8 cellular contexts compared by ENCODE assay signal in genomic region chr10:59904431-59905065, GRCh38. TPM values are rescaled to one million over a fixed set of nuclear protein-coding genes. Genes with fewer than 3 reads are reported as not detected.
DNase-seq lines count a peak whose midpoint lies in the region; ATAC-seq, FAIRE-seq and TF ChIP-seq lines count a peak whose summit lies in the region.

No MANE protein-coding gene starts in this region.

- H3K9me3 ChIP-seq in HepG2 (ENCODE audit: low read length) = no peaks in the 10 kb centered on the region
- no peaks in the 10 kb centered on the region for H3K9me3 ChIP-seq in right lobe of liver
- H3K9me3 ChIP-seq in breast epithelium = no peaks in the 10 kb centered on the region
- H3K9me3 ChIP-seq in aorta (ENCODE audit: control insufficient read depth, low read length) = no peaks in the 10 kb centered on the region

- in situ Hi-C loops in HepG2 (cut with HindIII; ENCODE audit: extremely low pct_ligation_motif_present, low pct_unique_long_range_greater_than_20kb) = no loop called here

- H3K23ac ChIP-seq in mesendoderm (ENCODE audit: low read length) = no peak overlapping the region

- H3K4me1 ChIP-seq in HepG2 (ENCODE audit: insufficient read depth, low read length) (peaks cover 69% of the 10 kb centered on the region), right lobe of liver (peaks cover 0 to 16% (median 7%) of the 10 kb centered on the region in 4 donors), breast epithelium (peaks cover 0 to 12% of the 10 kb centered on the region in 2 donors), mesendoderm (ENCODE audit: control insufficient read depth, low read depth, low read length) (peaks cover 11% of the 10 kb centered on the region), aorta (ENCODE audit: control insufficient read depth in 1 of 2, insufficient read depth in 2 of 2, low read length in 2 of 2) (peaks cover 3 to 5% of the 10 kb centered on the region in 2 donors)

- TF ChIP-seq EP300 in HepG2 (IDR thresholded peaks at IDR 0.05; ENCODE audit: low read depth in 2 of 2, low read length in 2 of 2) = no peak
- no peak for TF ChIP-seq EP300 in HepG2 (CRISPR knock-in tag; IDR thresholded peaks at IDR 0.05; ENCODE audit: borderline replicate concordance)

- no peak overlapping the region for H4K5ac ChIP-seq in mesendoderm (ENCODE audit: low read length)

- no peak overlapping the region for H2AFZ ChIP-seq in HepG2 (ENCODE audit: low read length)

- FAIRE-seq in HepG2 (lab: Jason Lieb, UNC) = no peak
- no peak for FAIRE-seq in frontal cortex (lab: Jason Lieb, UNC)

- H3K36me3 ChIP-seq in HepG2 (replicated peaks in 1 of 2; ENCODE audit: control insufficient read depth in 1 of 2, insufficient read depth in 2 of 2, low read length in 2 of 2) = no peaks in the 10 kb centered on the region; a peak in 1 of 5 replicates
- no peaks in the 10 kb centered on the region for H3K36me3 ChIP-seq in right lobe of liver
- H3K36me3 ChIP-seq in breast epithelium = no peaks in the 10 kb centered on the region
- no peaks in the 10 kb centered on the region for H3K36me3 ChIP-seq in mesendoderm (ENCODE audit: control insufficient read depth, insufficient read depth, low read length)
- no peaks in the 10 kb centered on the region for H3K36me3 ChIP-seq in aorta (ENCODE audit: control insufficient read depth in 1 of 2, insufficient read depth in 2 of 2, low read length in 1 of 2)

- POLR2A ChIA-PET in HepG2 (lab: Yijun Ruan, JAX) = interaction anchor here (2.7 kb wide), 1 partner anchor 9 kb away, joined by 19 read pairs; no protein-coding TSS in a partner anchor

- no peak overlapping the region for H2BK5ac ChIP-seq in mesendoderm (ENCODE audit: low read length)

- H3K79me2 ChIP-seq in HepG2 (ENCODE audit: insufficient read depth, low read length) (peaks cover 65% of the 10 kb centered on the region), mesendoderm (ENCODE audit: control insufficient read depth, insufficient read depth, low read length) (peaks cover 59% of the 10 kb centered on the region)

- no peak overlapping the region for H2BK15ac ChIP-seq in mesendoderm (replicated peaks; ENCODE audit: low read depth)

- no peak overlapping the region for H2BK120ac ChIP-seq in mesendoderm (ENCODE audit: low read depth, low read length)

- H4K8ac ChIP-seq in mesendoderm (ENCODE audit: low read depth, low read length) = no peak overlapping the region

- TF ChIP-seq CTCF in HepG2 (CRISPR knock-in tag; IDR thresholded peaks at IDR 0.05) (no peak), right lobe of liver (IDR thresholded peaks at IDR 0.05) (no peak), breast epithelium (IDR thresholded peaks at IDR 0.05) (no peak)

- ATAC-seq in HepG2 (no peak), right lobe of liver (no peak), aorta (ENCODE audit: low FRiP score) (no peak), HG02588 (IDR thresholded peaks at IDR 0.05; ENCODE audit: unreplicated experiment) (no peak)

- H3K27ac ChIP-seq in HepG2 (ENCODE audit: extremely low read length, insufficient read depth, low read length) (peak overlapping the region; percentile 90), right lobe of liver (no peak overlapping the region), breast epithelium (peak overlapping the region; percentile 94 to 98), mesendoderm (ENCODE audit: low read depth, low read length) (no peak overlapping the region), aorta (ENCODE audit: low read depth in 1 of 2, low read length in 2 of 2) (peak overlapping the region in 1 of 2 donors; percentile 81)

- 86% methylated on average over 7 of the region's 7 CpGs for WGBS in HepG2 (ENCODE audit: low lambda C conversion rate)
- WGBS in right lobe of liver (ENCODE audit: insufficient coverage, low coverage, low lambda C conversion rate, missing lambda C conversion rate) = 62% methylated on average over 6 of the region's 7 CpGs
- no CpG with 5 or more reads among the region's 7 CpGs for WGBS in mesendoderm (ENCODE audit: extremely low coverage, insufficient coverage, low lambda C conversion rate)
- 12 to 13% methylated on average over 7 of the region's 7 CpGs for WGBS in aorta, 2 donors

- peak overlapping the region; percentile 94 to 100 (median 97) for H3K4me3 ChIP-seq in HepG2 (replicated peaks in 1 of 3; ENCODE audit: insufficient read depth in 1 of 3, low read depth in 2 of 3, low read length in 3 of 3)
- H3K4me3 ChIP-seq in right lobe of liver = peak overlapping the region in 1 of 3 donors; percentile 88
- peak overlapping the region; percentile 98 to 100 (median 98) for H3K4me3 ChIP-seq in breast epithelium
- peak overlapping the region; percentile 84 for H3K4me3 ChIP-seq in mesendoderm (ENCODE audit: low read length)
- peak overlapping the region; percentile 82 to 94 for H3K4me3 ChIP-seq in aorta (ENCODE audit: low read length in 2 of 2)

- intact Hi-C loops in HepG2 (cut with micrococcal nuclease; ENCODE audit: unreplicated experiment) (loop anchor here (5.0 kb wide), 2 partner anchors 68 to 128 kb away; no protein-coding TSS in a partner anchor), right lobe of liver (cut with DNase I) (no loop called here), breast epithelium (cut with DNase I; ENCODE audit: low total_unique reads) (no loop called here), aorta (cut with DNase I) (loop anchor here (5.0 to 10.0 kb wide), 8 partner anchors 47 to 670 kb away; no protein-coding TSS in a partner anchor)

- H3K4ac ChIP-seq in mesendoderm (ENCODE audit: low read depth, low read length) = no peak overlapping the region

- TF ChIP-seq POLR2A in HepG2 (IDR thresholded peaks at IDR 0.05; ENCODE audit: insufficient read depth in 1 of 2, low read depth in 2 of 2, low read length in 2 of 2) (no peak), right lobe of liver (IDR thresholded peaks at IDR 0.05) (no peak), breast epithelium (IDR thresholded peaks at IDR 0.05) (no peak)

- H3K79me1 ChIP-seq in mesendoderm (ENCODE audit: low read length) = peaks cover 20% of the 10 kb centered on the region

- H4K20me1 ChIP-seq in HepG2 (ENCODE audit: insufficient read depth, low read length) = peaks cover 14% of the 10 kb centered on the region

- peak overlapping the region; percentile 94 for H3K56ac ChIP-seq in mesendoderm (ENCODE audit: low read length)

- CTCF ChIA-PET in HepG2 (lab: Yijun Ruan, JAX; ENCODE audit: low intra/inter-chr PET ratio, low total read pairs) = no interaction called here

- DNase-seq in HepG2 (ENCODE audit: low spot score) = no peak
- DNase-seq in right lobe of liver = no peak
- no peak for DNase-seq in breast epithelium (ENCODE audit: low spot score in 2 of 2)
- DNase-seq in mesendoderm = peak; percentile 75
- no peak for DNase-seq in aorta
- DNase-seq in NCI-H2081 (lab: John Stamatoyannopoulos, UW) = no peak
- DNase-seq in frontal cortex (ENCODE audit: low spot score in 2 of 2) = no peak

- TF ChIP-seq RAD21 in HepG2 (CRISPR knock-in tag; IDR thresholded peaks at IDR 0.05) = no peak

- peak overlapping the region; percentile 95 for H3K4me2 ChIP-seq in HepG2 (ENCODE audit: low read depth, low read length)
- peak overlapping the region; percentile 97 for H3K4me2 ChIP-seq in mesendoderm (ENCODE audit: low read length)

- H3K9ac ChIP-seq in HepG2 (ENCODE audit: insufficient read depth, low read depth, low read length) (peak overlapping the region; percentile 91), mesendoderm (ENCODE audit: low read length) (peak overlapping the region; percentile 87)

- no TSS peak for BruUV-seq in HepG2 (replicated peaks; lab: Mats Ljungman, UMichigan)

- H2AK5ac ChIP-seq in mesendoderm (ENCODE audit: low read length) = peak overlapping the region; percentile 45

- no peak overlapping the region for H3K18ac ChIP-seq in mesendoderm (ENCODE audit: low read length)

- H3K27me3 ChIP-seq in HepG2 (ENCODE audit: control insufficient read depth in 1 of 2, insufficient read depth in 2 of 2, low read length in 2 of 2) (no peaks in the 10 kb centered on the region; a peak in 1 of 5 replicates), right lobe of liver (no peaks in the 10 kb centered on the region), breast epithelium (no peaks in the 10 kb centered on the region), mesendoderm (ENCODE audit: insufficient read depth, low read length, poor library complexity) (no peaks in the 10 kb centered on the region), aorta (ENCODE audit: control insufficient read depth in 1 of 2, insufficient read depth in 2 of 2, low read length in 1 of 2) (no peaks in the 10 kb centered on the region)

TF ChIP-seq in HepG2, 621 proteins besides CTCF, POLR2A, EP300 and RAD21:
- TF ChIP-seq MXI1 (IDR thresholded peaks at IDR 0.05; ENCODE audit: borderline replicate concordance, low read depth, low read length) (no peak), ETV6 (CRISPR knock-in tag; conservative IDR thresholded peaks at IDR 0.05) (0 out of 2 replicates have a peak, but pooled peaks have one; percentile 31)
TF ChIP-seq in HepG2: peak in this region for 1.

RNA-seq across cellular contexts. Expression of gene CCDC6, which starts 1.8 kb away (rescaled TPM):
- total RNA-seq in HepG2 (2016; rRNA removed; fragmentation: Illumina TruSeq; extraction: Trizol) = 18.3 and 34.1 TPM in 2 replicates
- total RNA-seq in HepG2 (2016; cell fraction: cytosol; rRNA removed; fragmentation: Illumina TruSeq; extraction: Trizol; ENCODE audit: low read depth) = 4.9 and 5.1 TPM in 2 replicates
- 17.2 and 31.8 TPM in 2 replicates for total RNA-seq in HepG2 (2016; cell fraction: insoluble cytoplasmic fraction; rRNA removed; fragmentation: Illumina TruSeq; extraction: Trizol)
- 24.4 and 29.6 TPM in 2 replicates for total RNA-seq in HepG2 (2016; cell fraction: membrane; rRNA removed; fragmentation: Illumina TruSeq; extraction: Trizol)
- 22.7 and 23.4 TPM in 2 replicates for total RNA-seq in HepG2 (2016; cell fraction: nucleus; rRNA removed; fragmentation: Illumina TruSeq; extraction: Trizol)
- polyA plus RNA-seq in HepG2 (2011; rRNA removed) = 15.4 and 17.9 TPM in 2 replicates
- 12.4 and 14.6 TPM in 2 replicates for polyA plus RNA-seq in HepG2 (2011; cell fraction: cytosol; rRNA removed)
- polyA plus RNA-seq in HepG2 (2011; cell fraction: nucleus; rRNA removed) = 6.3 and 7.6 TPM in 2 replicates
- 15.0 and 16.0 TPM in 2 replicates for polyA plus RNA-seq in HepG2 (2012)
- polyA plus RNA-seq in HepG2 (2016; cell fraction: cytosol; fragmentation: Illumina TruSeq; extraction: Trizol; ENCODE audit: low read depth) = 4.1 and 4.6 TPM in 2 replicates
- polyA plus RNA-seq in HepG2 (2016; cell fraction: insoluble cytoplasmic fraction; fragmentation: Illumina TruSeq; extraction: Trizol; ENCODE audit: low read depth) = 30.5 and 32.8 TPM in 2 replicates
- polyA plus RNA-seq in HepG2 (2016; cell fraction: membrane; fragmentation: Illumina TruSeq; extraction: Trizol; ENCODE audit: low read depth) = 14.5 and 19.3 TPM in 2 replicates
- polyA plus RNA-seq in HepG2 (2016; cell fraction: nucleus; fragmentation: Illumina TruSeq; extraction: Trizol; ENCODE audit: insufficient read depth, low read depth) = 17.8 and 18.7 TPM in 2 replicates
- 30.5 and 36.4 TPM in 2 replicates for polyA minus RNA-seq in HepG2 (2011; rRNA and poly(A)+ RNA removed; ENCODE audit: low replicate concordance)
- polyA minus RNA-seq in HepG2 (2011; cell fraction: cytosol; rRNA and poly(A)+ RNA removed) = 29.7 and 30.0 TPM in 2 replicates
- 26.0 and 32.1 TPM in 2 replicates for polyA minus RNA-seq in HepG2 (2011; cell fraction: nucleus; rRNA and poly(A)+ RNA removed)
- total RNA-seq in right lobe of liver = 10 to 100 TPM in 5 of 6 experiments, 1 to 10 TPM in 1; 9.2 to 20.4 (median 14.8) TPM
- 10 to 100 TPM; 31.4 to 85.6 (median 44.9) TPM for total RNA-seq in breast epithelium
- polyA plus RNA-seq in mesendoderm (2013, experiment 1 of 2) = 35.7 TPM
- polyA plus RNA-seq in mesendoderm (2013, experiment 2 of 2) = 35.7 TPM
- total RNA-seq in aorta = 10 to 100 TPM; 78.0 to 90.0 TPM
- polyA plus RNA-seq in aorta = 10 to 100 TPM; 21.8 to 25.3 TPM
- total RNA-seq in frontal cortex = 29.8 TPM

Comparison
In these comparisons a context has a peak if more than half of its experiments do, and no peak if none do; other contexts are left out.
1. H3K27ac ChIP-seq: peak in HepG2 (single experiment) and breast epithelium (2 of 2); none in right lobe of liver (0 of 3) and mesendoderm (single experiment).
2. intact Hi-C loops: an anchor here in HepG2 (5.0 kb wide) and aorta (5.0 to 10.0 kb wide); none called in right lobe of liver and breast epithelium.